8 cellular contexts compared by ENCODE assay signal in genomic region chr1:23564565-23564964, GRCh38. TPM values are rescaled to one million over a fixed set of nuclear protein-coding genes. Genes with fewer than 3 reads are reported as not detected.
A peak's percentile ranks its signal among the peaks of the same experiment; 100 is the strongest.
DNase-seq lines count a peak whose midpoint lies in the region; ATAC-seq and TF ChIP-seq lines count a peak whose summit lies in the region.
"Not testable (repeated sequence)": the region's sequence is repeated elsewhere in the genome, so short reads cannot be mapped to it uniquely, and the experiment has no call there.

No MANE protein-coding gene starts in this region.

- H2AK9ac ChIP-seq in IMR-90 (replicated peaks; ENCODE audit: low read depth, low read length, poor library complexity), result not testable (repeated sequence)

- H2BK20ac ChIP-seq in IMR-90 (ENCODE audit: low read depth, low read length), result peak overlapping the region; percentile 90

- H3K4me1 ChIP-seq in BLaER1 treated with 17β-estradiol and CSF1 and Interleukin-3, amounts not matched to agents 10 nM and 100 nM, result peaks cover 81 to 95% (median 93%) of the 10 kb centered on the region in 10 experiments
- H3K4me1 ChIP-seq in IMR-90 (ENCODE audit: control insufficient read depth, insufficient read depth, low read length) (peaks cover 39% of the 10 kb centered on the region), ascending aorta (peaks cover 21 to 61% of the 10 kb centered on the region in 2 donors), muscle layer of colon (ENCODE audit: insufficient read depth, low read length) (peaks cover 48% of the 10 kb centered on the region), gastrocnemius medialis (peaks cover 38 to 44% of the 10 kb centered on the region in 2 donors), transverse colon (peaks cover 25 to 73% (median 57%) of the 10 kb centered on the region in 4 donors)
- not testable (repeated sequence) for H3K4me1 ChIP-seq in esophagus (ENCODE audit: control insufficient read depth in 2 of 2, insufficient read depth in 2 of 2, low read length in 1 of 2)

- dilution Hi-C loops in IMR-90 (cut with HindIII; ENCODE audit: low sequenced_read_pairs, unreplicated experiment), result not testable (repeated sequence)

- intact Hi-C loops in IMR-90 (cut with micrococcal nuclease); left colon (cut with DNase I, micrococcal nuclease); transverse colon (cut with DNase I; ENCODE audit: low total_unique reads): not testable (repeated sequence)
- intact Hi-C loops in ascending aorta (cut with DNase I), result loop anchor here (10.0 kb wide), 2 partner anchors 450 to 1660 kb away; no protein-coding TSS in a partner anchor
- intact Hi-C loops in gastrocnemius medialis (cut with DNase I; ENCODE audit: low total_unique reads), result loop anchor here (5.0 kb wide), 1 partner anchor 128 kb away; the partner anchor contains the start of gene RPL11

- not testable (repeated sequence) for H4K20me1 ChIP-seq in BLaER1 treated with 17β-estradiol and CSF1 and Interleukin-3, amounts not matched to agents 10 nM and 100 nM; IMR-90 (ENCODE audit: insufficient read depth, low read length)

- peak overlapping the region; percentile 80 for H2AK5ac ChIP-seq in IMR-90 (ENCODE audit: low read depth, low read length)

- not testable (repeated sequence) for BruUV-seq in IMR-90 (replicated peaks; lab: Mats Ljungman, UMichigan)

- H2BK120ac ChIP-seq in IMR-90 (ENCODE audit: low read depth, low read length), result peak overlapping the region; percentile 96

- peak overlapping the region; percentile 47 for H3K18ac ChIP-seq in IMR-90 (ENCODE audit: low read depth, low read length)

- not testable (repeated sequence) for TF ChIP-seq CTCF in IMR-90 (conservative IDR thresholded peaks at IDR 0.05; ENCODE audit: low read depth, low read length); ascending aorta (IDR thresholded peaks at IDR 0.05); gastrocnemius medialis (IDR thresholded peaks at IDR 0.05 in 4 of 5, conservative IDR thresholded peaks at IDR 0.05 in 1 of 5); transverse colon (IDR thresholded peaks at IDR 0.05)

- peak overlapping the region; percentile 95 for H3K14ac ChIP-seq in IMR-90 (replicated peaks; ENCODE audit: low read depth, low read length)

- in situ Hi-C loops in IMR-90 (cut with MboI; ENCODE audit: low sequenced_read_pairs); gastrocnemius medialis (cut with MboI; ENCODE audit: low sequenced_read_pairs in 4 of 4); transverse colon (cut with MboI; ENCODE audit: low pct_ligation_motif_present in 1 of 4, low pct_unique_long_range_greater_than_20kb in 1 of 4, low sequenced_read_pairs in 3 of 4): not testable (repeated sequence)

- not testable (repeated sequence) for H3K56ac ChIP-seq in IMR-90 (ENCODE audit: extremely low read depth, insufficient read depth, low read length)

- H3K9me1 ChIP-seq in IMR-90 (ENCODE audit: insufficient read depth, low read length), result peaks cover 15% of the 10 kb centered on the region

- not testable (repeated sequence) for TF ChIP-seq RAD21 in IMR-90 (IDR thresholded peaks at IDR 0.05; ENCODE audit: low read length)

- H3K9me3 ChIP-seq in BLaER1 treated with 17β-estradiol and CSF1 and Interleukin-3, amounts not matched to agents 10 nM and 100 nM (replicated peaks in 1 of 11); IMR-90 (ENCODE audit: control insufficient read depth, insufficient read depth, low read length); ascending aorta; esophagus (ENCODE audit: control insufficient read depth in 2 of 2, insufficient read depth in 1 of 2, low read depth in 1 of 2, low read length in 1 of 2); muscle layer of colon (ENCODE audit: low read length); gastrocnemius medialis; transverse colon: not testable (repeated sequence)

- POLR2A ChIA-PET in IMR-90 (lab: Charles Lee; ENCODE audit: unreplicated experiment), result not testable (repeated sequence)

- peaks cover 21 to 46% of the 10 kb centered on the region in 2 experiments; a peak in 3 of 4 replicates for H3K79me1 ChIP-seq in IMR-90 (ENCODE audit: low read depth in 1 of 2, low read length in 2 of 2)

- not testable (repeated sequence) for TF ChIP-seq EP300 in transverse colon (IDR thresholded peaks at IDR 0.05; ENCODE audit: low read depth)

- peak overlapping the region; percentile 96 for H3K4ac ChIP-seq in IMR-90 (ENCODE audit: low read depth, low read length)

- peak overlapping the region; percentile 57 to 89 for H4K8ac ChIP-seq in IMR-90 (ENCODE audit: low read depth in 2 of 2, low read length in 2 of 2)

- 40% methylated on average over 1 of the region's 7 CpGs; no CpG with 5 or more reads in 1 of the 2 experiments for WGBS in IMR-90 (ENCODE audit: extremely low coverage in 2 of 2, insufficient read length in 1 of 2), 2 experiments
- WGBS in esophagus, 2 donors, result 46 to 58% methylated on average over 7 of the region's 7 CpGs
- WGBS in transverse colon (ENCODE audit: low coverage in 1 of 2), 2 donors, result 17 to 42% methylated on average over 1 to 7 of the region's 7 CpGs

- H3K36me3 ChIP-seq in BLaER1 treated with 17β-estradiol and CSF1 and Interleukin-3, amounts not matched to agents 10 nM and 100 nM; IMR-90 (ENCODE audit: control insufficient read depth, insufficient read depth, low read length); ascending aorta; esophagus (ENCODE audit: control insufficient read depth in 2 of 2, insufficient read depth in 2 of 2, low read length in 1 of 2); muscle layer of colon (ENCODE audit: insufficient read depth, low read length); gastrocnemius medialis; transverse colon: not testable (repeated sequence)

- ATAC-seq in IMR-90 (ENCODE audit: low read depth); gastrocnemius medialis: not testable (repeated sequence)
- peak; percentile 29 for ATAC-seq in left colon

- H2BK15ac ChIP-seq in IMR-90 (ENCODE audit: low read depth, low read length), result peak overlapping the region; percentile 100; the same call in 2 of the 3 replicates

- H3K4me3 ChIP-seq in BLaER1 treated with 17β-estradiol and CSF1 and Interleukin-3, amounts not matched to agents 10 nM and 100 nM; IMR-90 (ENCODE audit: insufficient read depth, low read depth, low read length); ascending aorta; esophagus (ENCODE audit: low read depth in 1 of 2, low read length in 2 of 2); muscle layer of colon (ENCODE audit: low read depth in 1 of 2, low read length in 2 of 2); gastrocnemius medialis; transverse colon: not testable (repeated sequence)

- peak overlapping the region; percentile 95 for H4K91ac ChIP-seq in IMR-90 (ENCODE audit: insufficient read depth, low read depth, low read length)

- peak overlapping the region in 1 of 11 experiments; percentile 11; a peak in 1 of 22 replicates for H3K9ac ChIP-seq in BLaER1 treated with 17β-estradiol and CSF1 and Interleukin-3, amounts not matched to agents 10 nM and 100 nM
- peak overlapping the region; percentile 64; the same call in 1 of the 2 replicates for H3K9ac ChIP-seq in IMR-90 (ENCODE audit: low read depth, low read length)
- H3K9ac ChIP-seq in muscle layer of colon (ENCODE audit: low read length), result not testable (repeated sequence)

- H2AFZ ChIP-seq in IMR-90 (replicated peaks; ENCODE audit: low read length, poor library complexity), result peak overlapping the region; percentile 82

- peak overlapping the region; percentile 64 for H2BK5ac ChIP-seq in IMR-90 (ENCODE audit: low read depth, low read length, poor library complexity, severe bottlenecking)

- not testable (repeated sequence) for DNase-seq in IMR-90; ascending aorta (ENCODE audit: low spot score in 2 of 2); left colon; gastrocnemius medialis
- peak; percentile 59 for DNase-seq in transverse colon

- TF ChIP-seq POLR2A in IMR-90 (IDR thresholded peaks at IDR 0.05; ENCODE audit: low read depth, low read length); gastrocnemius medialis (IDR thresholded peaks at IDR 0.05); transverse colon (IDR thresholded peaks at IDR 0.05): not testable (repeated sequence)

- peak overlapping the region; percentile 75; the same call in 1 of the 2 replicates for H4K5ac ChIP-seq in IMR-90 (ENCODE audit: low read depth, low read length)

- H3K27ac ChIP-seq in BLaER1 treated with 17β-estradiol and CSF1 and Interleukin-3, amounts not matched to agents 10 nM and 100 nM, result not testable (repeated sequence)
- H3K27ac ChIP-seq in IMR-90 (ENCODE audit: insufficient read depth, low read length) (peak overlapping the region; percentile 78), ascending aorta (peak overlapping the region; percentile 92), esophagus (ENCODE audit: low read depth in 2 of 2, low read length in 1 of 2) (peak overlapping the region; percentile 33 to 56), muscle layer of colon (ENCODE audit: low read depth, low read length) (peak overlapping the region; percentile 27), gastrocnemius medialis (peak overlapping the region; percentile 31 to 90 (median 37)), transverse colon (peak overlapping the region; percentile 96 to 98 (median 96))

- CTCF ChIA-PET in IMR-90 (lab: Yijun Ruan, JAX), result interaction anchor here (1.0 to 1.6 kb wide), 2 partner anchors 12 to 70 kb away, joined by 3 to 5 read pairs; no protein-coding TSS in a partner anchor

- peak overlapping the region in 7 of 11 experiments; percentile 4 to 99 (median 94); a peak in 5 of 22 replicates for H3K4me2 ChIP-seq in BLaER1 treated with 17β-estradiol and CSF1 and Interleukin-3, amounts not matched to agents 10 nM and 100 nM
- not testable (repeated sequence) for H3K4me2 ChIP-seq in IMR-90 (ENCODE audit: low read depth, low read length)

- H3K27me3 ChIP-seq in BLaER1 treated with 17β-estradiol and CSF1 and Interleukin-3, amounts not matched to agents 10 nM and 100 nM; IMR-90 (ENCODE audit: control insufficient read depth, insufficient read depth, low read length); ascending aorta; esophagus (ENCODE audit: control insufficient read depth in 1 of 2, insufficient read depth in 2 of 2, low read length in 2 of 2); muscle layer of colon (ENCODE audit: control insufficient read depth in 1 of 2, insufficient read depth in 2 of 2, low read length in 2 of 2); gastrocnemius medialis; transverse colon: not testable (repeated sequence)

- H3K23ac ChIP-seq in IMR-90 (ENCODE audit: low read depth, low read length), result peak overlapping the region; percentile 91

RNA-seq across cellular contexts. Expression of gene ID3, which starts 5.3 kb away (rescaled TPM):
- total RNA-seq in IMR-90 (2012; rRNA removed) (109 and 171 TPM in 2 replicates), ascending aorta (1,094 TPM), left colon (100 to 1,000 TPM; 131 to 223 TPM), gastrocnemius medialis (100 to 1,000 TPM in 1 of 4 donors, 10 to 100 TPM in 3; 67.9 to 124 (median 83.0) TPM), transverse colon (100 to 1,000 TPM; 174 to 363 (median 253) TPM)
- polyA plus RNA-seq in IMR-90 (2012; rRNA removed) (304 and 385 TPM in 2 replicates), esophagus (10 to 100 TPM; 24.4 to 44.2 TPM)
- 781 and 851 TPM in 2 replicates for polyA plus RNA-seq in IMR-90 (2012; cell fraction: cytosol; rRNA removed)
- polyA plus RNA-seq in IMR-90 (2012; cell fraction: nucleus; rRNA removed; ENCODE audit: low replicate concordance), result 1,444 and 1,599 TPM in 2 replicates

RNA-seq across cellular contexts. Expression of gene E2F2, which starts 33.5 kb away (rescaled TPM):
- total RNA-seq in IMR-90 (2012; rRNA removed) (0.36 and 0.56 TPM in 2 replicates), ascending aorta (not detected), left colon (10 to 100 TPM; 10.9 to 12.1 TPM), gastrocnemius medialis (under 1 TPM in 1 of 4 donors, not detected in 3; 0.40 TPM), transverse colon (10 to 100 TPM in 2 of 4 donors, 1 to 10 TPM in 2; 6.7 to 11.6 (median 8.9) TPM)
- polyA plus RNA-seq in IMR-90 (2012; rRNA removed) (0.39 and 0.51 TPM in 2 replicates), esophagus (1 to 10 TPM; 5.4 to 7.4 TPM)
- 0.16 and 0.19 TPM in 2 replicates for polyA plus RNA-seq in IMR-90 (2012; cell fraction: cytosol; rRNA removed)
- polyA plus RNA-seq in IMR-90 (2012; cell fraction: nucleus; rRNA removed; ENCODE audit: low replicate concordance), result 0.55 and 0.63 TPM in 2 replicates
